Comparison of ENCODE assay signal across 8 cellular contexts in the genomic region with DNA sequence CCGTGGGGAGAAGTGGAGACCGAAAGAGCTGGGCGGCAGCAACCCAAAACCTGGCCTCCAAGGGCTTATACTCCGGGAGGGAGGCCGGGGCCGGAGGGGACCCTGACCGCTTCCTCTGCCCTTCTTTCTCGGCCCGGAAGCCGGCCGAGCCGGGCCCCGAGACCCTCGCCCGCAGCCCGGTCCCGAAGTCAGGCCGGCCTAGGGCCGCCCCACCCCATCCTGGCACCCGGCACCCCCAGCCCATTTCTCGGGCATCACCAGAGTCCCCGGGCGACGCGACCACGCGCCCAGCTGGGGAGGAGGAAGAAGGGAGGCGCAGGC. TPM values are rescaled to one million over a fixed set of nuclear protein-coding genes. Genes with fewer than 3 reads are reported as not detected.
A peak's percentile ranks its signal among the peaks of the same experiment; 100 is the strongest.
DNase-seq lines count a peak whose midpoint lies in the region; ATAC-seq lines count a peak whose summit lies in the region.

No MANE protein-coding gene starts in this region.

- H3K27me3 Mint-ChIP-seq in activated T-cell treated with anti-CD3 and anti-CD28 coated beads, Interleukin-2, amount 50 U/mL, for 24 hours, result peaks cover 8% of the 10 kb centered on the region
- peaks cover 11 to 18% of the 10 kb centered on the region in 2 donors for H3K27me3 Mint-ChIP-seq in stimulated activated naive B cell treated with anti-CD40 and anti-IgM and Interleukin-4, amounts not matched to agents 10 μg/mL and 1 μg/mL and 100 μg/mL, for 72 hours

- ATAC-seq in HG03159 (IDR thresholded peaks at IDR 0.05; ENCODE audit: unreplicated experiment) (peak; percentile 19), HG03565 (IDR thresholded peaks at IDR 0.05; ENCODE audit: unreplicated experiment) (no peak)
- peak; percentile 12 to 14 for ATAC-seq in activated naive CD4-positive, alpha-beta T cell treated with anti-CD3 and anti-CD28 coated beads, Interleukin-2, amount 50 U/mL, for 72 hours
- ATAC-seq in stimulated activated naive B cell treated with anti-CD40 and anti-IgM and Interleukin-4, amounts not matched to agents 10 μg/mL and 1 μg/mL and 100 μg/mL, for 72 hours (replicated peaks), result peak; percentile 24 to 28

- H3K4me1 Mint-ChIP-seq in activated T-cell treated with anti-CD3 and anti-CD28 coated beads, Interleukin-2, amount 50 U/mL, for 24 hours (ENCODE audit: low read depth), result peaks cover 47% of the 10 kb centered on the region
- peaks cover 30 to 49% of the 10 kb centered on the region in 2 donors for H3K4me1 Mint-ChIP-seq in stimulated activated naive B cell treated with anti-CD40 and anti-IgM and Interleukin-4, amounts not matched to agents 10 μg/mL and 1 μg/mL and 100 μg/mL, for 72 hours

- no peak for DNase-seq in activated T-cell treated with anti-CD3 and anti-CD28 coated beads, Interleukin-2, amount 50 U/mL, for 24 hours
- no peak for DNase-seq in activated T-cell treated with anti-CD3 and anti-CD28 coated beads, Interleukin-2, amount 50 U/mL, for 1 hour
- DNase-seq in activated naive CD4-positive, alpha-beta T cell treated with anti-CD3 and anti-CD28 coated beads, Interleukin-2, amount 50 U/mL, for 72 hours (ENCODE audit: low spot score in 2 of 2), result no peak
- DNase-seq in iPS-NIHi7 (ENCODE audit: extremely low spot score), result peak; percentile 39
- DNase-seq in stimulated activated naive B cell treated with anti-CD40 and anti-IgM and Interleukin-4, amounts not matched to agents 10 μg/mL and 1 μg/mL and 100 μg/mL, for 72 hours, result no peak
- DNase-seq in cerebellar cortex (ENCODE audit: low spot score), result no peak

- peaks cover 9% of the 10 kb centered on the region for H3K36me3 Mint-ChIP-seq in activated T-cell treated with anti-CD3 and anti-CD28 coated beads, Interleukin-2, amount 50 U/mL, for 24 hours (ENCODE audit: low read depth)
- peaks cover 9 to 22% of the 10 kb centered on the region in 2 donors for H3K36me3 Mint-ChIP-seq in activated naive CD4-positive, alpha-beta T cell treated with anti-CD3 and anti-CD28 coated beads, Interleukin-2, amount 50 U/mL, for 72 hours
- peaks cover 22 to 29% of the 10 kb centered on the region in 2 donors for H3K36me3 Mint-ChIP-seq in stimulated activated naive B cell treated with anti-CD40 and anti-IgM and Interleukin-4, amounts not matched to agents 10 μg/mL and 1 μg/mL and 100 μg/mL, for 72 hours

- H3K9me3 Mint-ChIP-seq in activated T-cell treated with anti-CD3 and anti-CD28 coated beads, Interleukin-2, amount 50 U/mL, for 24 hours, result no peaks in the 10 kb centered on the region
- no peaks in the 10 kb centered on the region for H3K9me3 Mint-ChIP-seq in activated naive CD4-positive, alpha-beta T cell treated with anti-CD3 and anti-CD28 coated beads, Interleukin-2, amount 50 U/mL, for 72 hours
- H3K9me3 Mint-ChIP-seq in stimulated activated naive B cell treated with anti-CD40 and anti-IgM and Interleukin-4, amounts not matched to agents 10 μg/mL and 1 μg/mL and 100 μg/mL, for 72 hours, result no peaks in the 10 kb centered on the region

- H3K4me3 Mint-ChIP-seq in activated T-cell treated with anti-CD3 and anti-CD28 coated beads, Interleukin-2, amount 50 U/mL, for 24 hours, result peak overlapping the region; percentile 81
- peak overlapping the region; percentile 77 for H3K4me3 Mint-ChIP-seq in stimulated activated naive B cell treated with anti-CD40 and anti-IgM and Interleukin-4, amounts not matched to agents 10 μg/mL and 1 μg/mL and 100 μg/mL, for 72 hours

- H3K27ac Mint-ChIP-seq in activated T-cell treated with anti-CD3 and anti-CD28 coated beads, Interleukin-2, amount 50 U/mL, for 24 hours, result peak overlapping the region; percentile 78
- H3K27ac Mint-ChIP-seq in activated naive CD4-positive, alpha-beta T cell treated with anti-CD3 and anti-CD28 coated beads, Interleukin-2, amount 50 U/mL, for 72 hours, result peak overlapping the region in 1 of 2 donors; percentile 61
- H3K27ac Mint-ChIP-seq in stimulated activated naive B cell treated with anti-CD40 and anti-IgM and Interleukin-4, amounts not matched to agents 10 μg/mL and 1 μg/mL and 100 μg/mL, for 72 hours, result peak overlapping the region; percentile 79

RNA-seq across cellular contexts. Expression of a gene that starts 0.6 kb away (rescaled TPM):
- 1 to 10 TPM in 1 of 2 donors, under 1 TPM in 1; 0.91 to 3.7 TPM for total RNA-seq in activated naive CD4-positive, alpha-beta T cell treated with anti-CD3 and anti-CD28 coated beads, Interleukin-2, amount 50 U/mL, for 72 hours

RNA-seq across cellular contexts. Expression of a gene that starts 57.1 kb away (rescaled TPM):
- 1 to 10 TPM; 4.8 to 8.4 TPM for total RNA-seq in activated naive CD4-positive, alpha-beta T cell treated with anti-CD3 and anti-CD28 coated beads, Interleukin-2, amount 50 U/mL, for 72 hours
